16 cellular contexts compared by ENCODE assay signal in the genomic region with DNA sequence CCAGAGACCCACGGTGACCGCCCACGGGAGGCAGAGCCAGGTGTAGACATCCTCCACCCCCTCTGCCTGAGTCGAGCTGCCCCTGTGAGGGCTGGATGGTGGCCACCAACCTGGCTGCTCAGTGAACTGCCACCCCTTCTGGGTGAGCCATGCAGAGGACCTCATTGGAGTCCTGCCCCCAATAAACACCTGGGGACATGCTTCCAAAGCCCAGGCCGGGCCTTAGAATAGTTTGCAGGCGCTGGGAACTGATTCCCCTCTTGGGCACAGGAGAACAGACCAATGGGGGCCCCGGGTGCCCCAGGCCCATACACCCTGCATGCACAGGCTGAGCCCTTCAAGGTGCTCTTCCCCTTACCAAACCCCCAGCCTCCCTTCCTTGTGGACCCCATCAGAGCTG. TPM values are rescaled to one million over a fixed set of nuclear protein-coding genes. Genes with fewer than 3 reads are reported as not detected.
"Had no signal": no experiment of that assay in that cellular context is flagged by ENCODE, and none has a peak within 500 bp of the region (broad histone marks: within the 10 kb centered on the region; RNA-seq: fewer than 3 reads in every experiment).

No MANE protein-coding gene starts in this region.

- H3K4me3 ChIP-seq: right atrium auricular region, stomach, thoracic aorta, transverse colon had no signal

- H3K9me3 ChIP-seq: neutrophil, right atrium auricular region, stomach, thoracic aorta, transverse colon had no signal

- H3K27ac ChIP-seq: epithelial cell of prostate, neutrophil, right atrium auricular region, stomach, thoracic aorta, transverse colon had no signal

- H3K36me3 ChIP-seq: neutrophil, right atrium auricular region, stomach, thoracic aorta, transverse colon had no signal

- H3K27me3 ChIP-seq: neutrophil, right atrium auricular region, stomach, transverse colon had no signal

- H3K4me1 ChIP-seq: right atrium auricular region, stomach, transverse colon had no signal

- DNase-seq: effector memory CD8-positive, alpha-beta T cell; foreskin melanocyte; hippocampal formation; kidney glomerular epithelial cell; naive thymus-derived CD4-positive, alpha-beta T cell; nephron progenitor cell; small intestine; stimulated activated CD4-positive, alpha-beta T cell treated with anti-CD3 and anti-CD28 coated beads, Interleukin-12 subunit alpha, Interleukin-12 subunit beta, amount 100 ng/mL, for 4 hours; stimulated activated naive CD4-positive, alpha-beta T cell; stomach; transverse colon had no signal

- ATAC-seq: effector memory CD8-positive, alpha-beta T cell; naive thymus-derived CD4-positive, alpha-beta T cell had no signal

- FAIRE-seq: islet of Langerhans, small intestine had no signal

RNA-seq across cellular contexts. Expression of a gene that starts 38.1 kb away (rescaled TPM):
- polyA plus RNA-seq: naive thymus-derived CD4-positive, alpha-beta T cell had no signal
